ENCODE assay signal across 10 cellular contexts in genomic region chr16:25052161-25052511, GRCh38. TPM values are rescaled to one million over a fixed set of nuclear protein-coding genes. Genes with fewer than 3 reads are reported as not detected.
A peak's percentile ranks its signal among the peaks of the same experiment; 100 is the strongest.
DNase-seq lines count a peak whose midpoint lies in the region; ATAC-seq and TF ChIP-seq lines count a peak whose summit lies in the region.
"Had no signal": no experiment of that assay in that cellular context is flagged by ENCODE, and none has a peak within 500 bp of the region (broad histone marks: within the 10 kb centered on the region; RNA-seq: fewer than 3 reads in every experiment).

No MANE protein-coding gene starts in this region.

- H3K27me3 Mint-ChIP-seq in activated CD4-positive, alpha-beta T cell treated with anti-CD3 and anti-CD28 coated beads, Interleukin-2, amount 10 ng/mL, durations not matched to agents 7 days and 5 days: no peaks in the 10 kb centered on the region
- H3K27me3 Mint-ChIP-seq in activated naive CD8-positive, alpha-beta T cell treated with anti-CD3 and anti-CD28 coated beads, Interleukin-2, amount 50 U/mL, for 24 hours: no peaks in the 10 kb centered on the region

- no peaks in the 10 kb centered on the region for H3K36me3 ChIP-seq in right lobe of liver
- H3K36me3 ChIP-seq in thyroid gland: no peaks in the 10 kb centered on the region

- peak overlapping the region in 1 of 3 donors; percentile 6 for H3K27ac ChIP-seq in right lobe of liver
- H3K27ac ChIP-seq in thyroid gland: peak overlapping the region; percentile 4 to 64 (median 45)
- H3K27ac ChIP-seq: HL-60 had no signal

- intact Hi-C loops in right lobe of liver (cut with DNase I): loop anchor here in 1 of 2 donors (5.0 kb wide), 1 partner anchor 75 kb away; no protein-coding TSS in a partner anchor
- intact Hi-C loops in thyroid gland (cut with DNase I): no loop called here

- H3K9me3 ChIP-seq in right lobe of liver: no peaks in the 10 kb centered on the region
- no peaks in the 10 kb centered on the region for H3K9me3 ChIP-seq in thyroid gland

- H3K4me3 Mint-ChIP-seq in activated CD4-positive, alpha-beta T cell treated with anti-CD3 and anti-CD28 coated beads, Interleukin-2, amount 10 ng/mL, durations not matched to agents 7 days and 5 days: peak overlapping the region; percentile 9
- peak overlapping the region; percentile 65 for H3K4me3 Mint-ChIP-seq in activated naive CD8-positive, alpha-beta T cell treated with anti-CD3 and anti-CD28 coated beads, Interleukin-2, amount 50 U/mL, for 24 hours

- H3K4me3 ChIP-seq in right lobe of liver (peak overlapping the region; percentile 17 to 45 (median 42)), thyroid gland (replicated peaks in 1 of 3) (peak overlapping the region in 2 of 3 donors; percentile 8 to 12)

- H3K4me1 ChIP-seq in right lobe of liver (peaks cover 0 to 12% (median 0%) of the 10 kb centered on the region in 4 donors), thyroid gland (peaks cover 11 to 18% of the 10 kb centered on the region in 2 donors)

- TF ChIP-seq CTCF in right lobe of liver (IDR thresholded peaks at IDR 0.05): no peak
- no peak for TF ChIP-seq CTCF in thyroid gland (IDR thresholded peaks at IDR 0.05)

- POLR2A ChIA-PET in activated CD4-positive, alpha-beta T cell treated with anti-CD3 and anti-CD28 coated beads, Interleukin-2, amount 10 ng/mL, durations not matched to agents 7 days and 5 days (lab: Charles Lee): no interaction called here

- TF ChIP-seq POLR2A in right lobe of liver (IDR thresholded peaks at IDR 0.05) (no peak), thyroid gland (IDR thresholded peaks at IDR 0.05) (no peak)

- peak overlapping the region; percentile 81 for H3K27ac Mint-ChIP-seq in activated CD4-positive, alpha-beta T cell treated with anti-CD3 and anti-CD28 coated beads, Interleukin-2, amount 10 ng/mL, durations not matched to agents 7 days and 5 days
- peak overlapping the region; percentile 96 for H3K27ac Mint-ChIP-seq in activated naive CD8-positive, alpha-beta T cell treated with anti-CD3 and anti-CD28 coated beads, Interleukin-2, amount 50 U/mL, for 24 hours

- peak; percentile 10 for ATAC-seq in activated naive CD8-positive, alpha-beta T cell treated with anti-CD3 and anti-CD28 coated beads, Interleukin-2, amount 50 U/mL, for 24 hours
- ATAC-seq in right lobe of liver (peak; percentile 32 to 49 (median 37)), GM18907 (IDR thresholded peaks at IDR 0.05; ENCODE audit: unreplicated experiment) (no peak)

- no peaks in the 10 kb centered on the region for H3K9me3 Mint-ChIP-seq in activated CD4-positive, alpha-beta T cell treated with anti-CD3 and anti-CD28 coated beads, Interleukin-2, amount 10 ng/mL, durations not matched to agents 7 days and 5 days
- H3K9me3 Mint-ChIP-seq in activated naive CD8-positive, alpha-beta T cell treated with anti-CD3 and anti-CD28 coated beads, Interleukin-2, amount 50 U/mL, for 24 hours: no peaks in the 10 kb centered on the region

- H3K36me3 Mint-ChIP-seq in activated CD4-positive, alpha-beta T cell treated with anti-CD3 and anti-CD28 coated beads, Interleukin-2, amount 10 ng/mL, durations not matched to agents 7 days and 5 days (ENCODE audit: low read depth): peaks cover 2% of the 10 kb centered on the region
- no peaks in the 10 kb centered on the region for H3K36me3 Mint-ChIP-seq in activated naive CD8-positive, alpha-beta T cell treated with anti-CD3 and anti-CD28 coated beads, Interleukin-2, amount 50 U/mL, for 24 hours (ENCODE audit: low read depth)

- H3K4me1 Mint-ChIP-seq in activated CD4-positive, alpha-beta T cell treated with anti-CD3 and anti-CD28 coated beads, Interleukin-2, amount 10 ng/mL, durations not matched to agents 7 days and 5 days: peaks cover 60% of the 10 kb centered on the region
- peaks cover 62% of the 10 kb centered on the region for H3K4me1 Mint-ChIP-seq in activated naive CD8-positive, alpha-beta T cell treated with anti-CD3 and anti-CD28 coated beads, Interleukin-2, amount 50 U/mL, for 24 hours

- no peak for DNase-seq in activated CD4-positive, alpha-beta T cell treated with anti-CD3 and anti-CD28 coated beads, Interleukin-2, amount 10 ng/mL, durations not matched to agents 7 days and 5 days
- DNase-seq in activated CD4-positive, alpha-beta T cell treated with anti-CD3 and anti-CD28 coated beads, Interleukin-2, amount 50 U/mL, for 1 hour: no peak
- no peak for DNase-seq in activated naive CD8-positive, alpha-beta T cell treated with anti-CD3 and anti-CD28 coated beads, Interleukin-2, amount 50 U/mL, for 24 hours
- DNase-seq in right lobe of liver (no peak), thyroid gland (peak; percentile 42 to 50), dedifferentiated amniotic fluid mesenchymal stem cell (ENCODE audit: extremely low spot score) (no peak), GF-D8 (lab: John Stamatoyannopoulos, UW) (no peak)
- DNase-seq: NCI-H446 treated with DMSO at 0.1 percent for 48 hours had no signal

- WGBS in right lobe of liver (ENCODE audit: insufficient coverage, low coverage, low lambda C conversion rate, missing lambda C conversion rate): 23% methylated on average over 6 of the region's 6 CpGs
- 24 to 29% methylated on average over 6 of the region's 6 CpGs for WGBS in thyroid gland, 2 donors

- CTCF ChIA-PET in activated CD4-positive, alpha-beta T cell treated with anti-CD3 and anti-CD28 coated beads, Interleukin-2, amount 10 ng/mL, durations not matched to agents 7 days and 5 days (lab: Charles Lee): interaction anchor here (0.5 to 1.4 kb wide), 3 partner anchors 9 to 226 kb away, joined by 3 to 5 read pairs (median 4); no protein-coding TSS in a partner anchor

- H3K27me3 ChIP-seq in right lobe of liver: no peaks in the 10 kb centered on the region
- H3K27me3 ChIP-seq in thyroid gland: no peaks in the 10 kb centered on the region

RNA-seq across cellular contexts. Expression of gene ARHGAP17, which starts 37.0 kb away (rescaled TPM):
- 10 to 100 TPM; 72.4 to 73.2 TPM for total RNA-seq in activated CD4-positive, alpha-beta T cell treated with anti-CD3 and anti-CD28 coated beads, Interleukin-2, amount 10 ng/mL, durations not matched to agents 7 days and 5 days
- 10 to 100 TPM; 20.9 to 33.9 (median 26.3) TPM for total RNA-seq in right lobe of liver
- total RNA-seq in thyroid gland: 10 to 100 TPM; 41.7 to 70.4 (median 54.3) TPM

RNA-seq across cellular contexts. Expression of gene LCMT1, which starts 59.4 kb away (rescaled TPM):
- 10 to 100 TPM; 38.1 to 40.0 TPM for total RNA-seq in activated CD4-positive, alpha-beta T cell treated with anti-CD3 and anti-CD28 coated beads, Interleukin-2, amount 10 ng/mL, durations not matched to agents 7 days and 5 days
- 10 to 100 TPM in 3 of 6 experiments, 1 to 10 TPM in 3; 6.2 to 12.0 (median 8.9) TPM for total RNA-seq in right lobe of liver
- total RNA-seq in thyroid gland: 10 to 100 TPM; 26.8 to 42.6 (median 29.8) TPM

Comparison
In these comparisons a context has a peak if more than half of its experiments do, and no peak if none do; other contexts are left out.
1. DNase-seq: peak in thyroid gland (2 of 2); none in activated CD4-positive, alpha-beta T cell treated with anti-CD3 and anti-CD28 coated beads, Interleukin-2, amount 10 ng/mL, durations not matched to agents 7 days and 5 days (single experiment), activated CD4-positive, alpha-beta T cell treated with anti-CD3 and anti-CD28 coated beads, Interleukin-2, amount 50 U/mL, for 1 hour (single experiment), activated naive CD8-positive, alpha-beta T cell treated with anti-CD3 and anti-CD28 coated beads, Interleukin-2, amount 50 U/mL, for 24 hours (single experiment), right lobe of liver (0 of 3), dedifferentiated amniotic fluid mesenchymal stem cell (single experiment) and GF-D8 (single experiment).